1 cellular context compared by ENCODE assay signal in the genomic region with DNA sequence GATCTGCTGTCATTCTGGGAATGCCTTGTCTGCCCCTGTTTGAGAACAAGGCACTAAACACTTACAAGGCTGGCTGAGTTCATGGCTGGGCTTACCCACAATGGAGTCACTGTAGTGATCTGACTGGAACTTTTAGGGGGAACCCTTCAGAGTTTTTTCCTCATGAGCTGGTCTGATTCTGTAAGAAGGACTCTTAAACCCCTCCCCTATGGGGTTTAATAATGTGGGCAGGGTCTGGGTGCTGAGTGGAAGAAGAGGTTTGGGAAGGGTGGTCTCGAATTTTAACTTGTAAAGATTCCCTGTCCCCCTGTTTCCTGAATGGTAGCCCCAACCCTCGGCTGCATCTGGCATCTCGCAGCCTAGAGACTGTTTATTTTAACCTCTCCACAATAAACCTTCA.
TF ChIP-seq lines count a peak whose summit lies in the region.

No MANE protein-coding gene starts in this region.

TF ChIP-seq in GM23338, 12 proteins besides CTCF, POLR2A, EP300 and RAD21:
- TF ChIP-seq CREB1 (CRISPR knock-in tag; IDR thresholded peaks at IDR 0.05; ENCODE audit: low read depth) (no peak), ZNF114 (CRISPR knock-in tag; IDR thresholded peaks at IDR 0.05) (no peak), POLR2AphosphoS5 (IDR thresholded peaks at IDR 0.05; ENCODE audit: low read depth) (no peak), STAT1 (IDR thresholded peaks at IDR 0.05; ENCODE audit: unreplicated experiment) (no peak), EZH2 (IDR thresholded peaks at IDR 0.05; ENCODE audit: low read depth, unreplicated experiment) (no peak), NANOG (IDR thresholded peaks at IDR 0.05; ENCODE audit: borderline replicate concordance) (no peak), ZNF331 (CRISPR knock-in tag; IDR thresholded peaks at IDR 0.05; ENCODE audit: low read depth) (no peak), JUNB (IDR thresholded peaks at IDR 0.05; ENCODE audit: unreplicated experiment) (no peak)
- TF ChIP-seq, protein P1, sequence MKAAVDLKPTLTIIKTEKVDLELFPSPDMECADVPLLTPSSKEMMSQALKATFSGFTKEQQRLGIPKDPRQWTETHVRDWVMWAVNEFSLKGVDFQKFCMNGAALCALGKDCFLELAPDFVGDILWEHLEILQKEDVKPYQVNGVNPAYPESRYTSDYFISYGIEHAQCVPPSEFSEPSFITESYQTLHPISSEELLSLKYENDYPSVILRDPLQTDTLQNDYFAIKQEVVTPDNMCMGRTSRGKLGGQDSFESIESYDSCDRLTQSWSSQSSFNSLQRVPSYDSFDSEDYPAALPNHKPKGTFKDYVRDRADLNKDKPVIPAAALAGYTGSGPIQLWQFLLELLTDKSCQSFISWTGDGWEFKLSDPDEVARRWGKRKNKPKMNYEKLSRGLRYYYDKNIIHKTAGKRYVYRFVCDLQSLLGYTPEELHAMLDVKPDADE (IDR thresholded peaks at IDR 0.05): no peak
- TF ChIP-seq, protein P2, sequence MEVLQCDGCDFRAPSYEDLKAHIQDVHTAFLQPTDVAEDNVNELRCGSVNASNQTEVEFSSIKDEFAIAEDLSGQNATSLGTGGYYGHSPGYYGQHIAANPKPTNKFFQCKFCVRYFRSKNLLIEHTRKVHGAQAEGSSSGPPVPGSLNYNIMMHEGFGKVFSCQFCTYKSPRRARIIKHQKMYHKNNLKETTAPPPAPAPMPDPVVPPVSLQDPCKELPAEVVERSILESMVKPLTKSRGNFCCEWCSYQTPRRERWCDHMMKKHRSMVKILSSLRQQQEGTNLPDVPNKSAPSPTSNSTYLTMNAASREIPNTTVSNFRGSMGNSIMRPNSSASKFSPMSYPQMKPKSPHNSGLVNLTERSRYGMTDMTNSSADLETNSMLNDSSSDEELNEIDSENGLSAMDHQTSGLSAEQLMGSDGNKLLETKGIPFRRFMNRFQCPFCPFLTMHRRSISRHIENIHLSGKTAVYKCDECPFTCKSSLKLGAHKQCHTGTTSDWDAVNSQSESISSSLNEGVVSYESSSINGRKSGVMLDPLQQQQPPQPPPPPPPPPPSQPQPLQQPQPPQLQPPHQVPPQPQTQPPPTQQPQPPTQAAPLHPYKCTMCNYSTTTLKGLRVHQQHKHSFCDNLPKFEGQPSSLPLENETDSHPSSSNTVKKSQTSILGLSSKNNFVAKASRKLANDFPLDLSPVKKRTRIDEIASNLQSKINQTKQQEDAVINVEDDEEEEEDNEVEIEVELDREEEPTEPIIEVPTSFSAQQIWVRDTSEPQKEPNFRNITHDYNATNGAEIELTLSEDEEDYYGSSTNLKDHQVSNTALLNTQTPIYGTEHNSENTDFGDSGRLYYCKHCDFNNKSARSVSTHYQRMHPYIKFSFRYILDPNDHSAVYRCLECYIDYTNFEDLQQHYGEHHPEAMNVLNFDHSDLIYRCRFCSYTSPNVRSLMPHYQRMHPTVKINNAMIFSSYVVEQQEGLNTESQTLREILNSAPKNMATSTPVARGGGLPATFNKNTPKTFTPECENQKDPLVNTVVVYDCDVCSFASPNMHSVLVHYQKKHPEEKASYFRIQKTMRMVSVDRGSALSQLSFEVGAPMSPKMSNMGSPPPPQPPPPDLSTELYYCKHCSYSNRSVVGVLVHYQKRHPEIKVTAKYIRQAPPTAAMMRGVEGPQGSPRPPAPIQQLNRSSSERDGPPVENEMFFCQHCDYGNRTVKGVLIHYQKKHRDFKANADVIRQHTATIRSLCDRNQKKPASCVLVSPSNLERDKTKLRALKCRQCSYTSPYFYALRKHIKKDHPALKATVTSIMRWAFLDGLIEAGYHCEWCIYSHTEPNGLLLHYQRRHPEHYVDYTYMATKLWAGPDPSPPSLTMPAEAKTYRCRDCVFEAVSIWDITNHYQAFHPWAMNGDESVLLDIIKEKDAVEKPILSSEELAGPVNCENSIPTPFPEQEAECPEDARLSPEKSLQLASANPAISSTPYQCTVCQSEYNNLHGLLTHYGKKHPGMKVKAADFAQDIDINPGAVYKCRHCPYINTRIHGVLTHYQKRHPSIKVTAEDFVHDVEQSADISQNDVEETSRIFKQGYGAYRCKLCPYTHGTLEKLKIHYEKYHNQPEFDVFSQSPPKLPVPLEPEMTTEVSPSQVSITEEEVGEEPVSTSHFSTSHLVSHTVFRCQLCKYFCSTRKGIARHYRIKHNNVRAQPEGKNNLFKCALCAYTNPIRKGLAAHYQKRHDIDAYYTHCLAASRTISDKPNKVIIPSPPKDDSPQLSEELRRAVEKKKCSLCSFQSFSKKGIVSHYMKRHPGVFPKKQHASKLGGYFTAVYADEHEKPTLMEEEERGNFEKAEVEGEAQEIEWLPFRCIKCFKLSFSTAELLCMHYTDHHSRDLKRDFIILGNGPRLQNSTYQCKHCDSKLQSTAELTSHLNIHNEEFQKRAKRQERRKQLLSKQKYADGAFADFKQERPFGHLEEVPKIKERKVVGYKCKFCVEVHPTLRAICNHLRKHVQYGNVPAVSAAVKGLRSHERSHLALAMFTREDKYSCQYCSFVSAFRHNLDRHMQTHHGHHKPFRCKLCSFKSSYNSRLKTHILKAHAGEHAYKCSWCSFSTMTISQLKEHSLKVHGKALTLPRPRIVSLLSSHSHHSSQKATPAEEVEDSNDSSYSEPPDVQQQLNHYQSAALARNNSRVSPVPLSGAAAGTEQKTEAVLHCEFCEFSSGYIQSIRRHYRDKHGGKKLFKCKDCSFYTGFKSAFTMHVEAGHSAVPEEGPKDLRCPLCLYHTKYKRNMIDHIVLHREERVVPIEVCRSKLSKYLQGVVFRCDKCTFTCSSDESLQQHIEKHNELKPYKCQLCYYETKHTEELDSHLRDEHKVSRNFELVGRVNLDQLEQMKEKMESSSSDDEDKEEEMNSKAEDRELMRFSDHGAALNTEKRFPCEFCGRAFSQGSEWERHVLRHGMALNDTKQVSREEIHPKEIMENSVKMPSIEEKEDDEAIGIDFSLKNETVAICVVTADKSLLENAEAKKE (CRISPR knock-in tag; IDR thresholded peaks at IDR 0.05): no peak
